25 cellular contexts compared by ENCODE assay signal in the genomic region with DNA sequence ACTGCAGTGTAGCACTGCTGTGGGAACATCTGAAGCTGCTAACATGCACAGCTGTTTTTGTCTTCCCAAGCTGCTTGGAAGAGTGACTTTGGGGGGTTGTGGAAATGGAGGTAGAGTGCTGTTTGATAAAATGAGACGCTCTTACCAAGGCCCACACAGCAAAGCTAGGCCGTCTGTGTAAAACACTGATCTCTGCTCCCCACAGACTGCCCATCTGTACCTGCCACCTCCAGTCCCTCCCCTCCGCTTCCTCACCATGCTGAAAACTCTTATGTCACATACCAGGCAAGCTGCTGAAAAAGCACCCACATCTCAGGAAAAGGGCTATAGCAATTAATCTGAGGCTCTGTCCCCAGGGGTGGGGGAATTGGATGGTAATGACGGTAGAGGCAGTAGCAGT.
"Had no signal": no experiment of that assay in that cellular context is flagged by ENCODE, and none has a peak within 500 bp of the region (broad histone marks: within the 10 kb centered on the region; RNA-seq: fewer than 3 reads in every experiment).

No MANE protein-coding gene starts in this region.

- H3K4me3 ChIP-seq: dorsolateral prefrontal cortex, esophagus muscularis mucosa, gastroesophageal sphincter, heart right ventricle, lower lobe of right lung, prostate gland, sigmoid colon, stomach, thyroid gland, vagina had no signal

- H3K9me3 ChIP-seq: esophagus muscularis mucosa, gastroesophageal sphincter, heart right ventricle, lower lobe of right lung, neutrophil, prostate gland, sigmoid colon, stomach, thyroid gland, vagina had no signal

- DNase-seq: dorsolateral prefrontal cortex; effector CD8-positive, alpha-beta T cell; foreskin keratinocyte; heart right ventricle; hypothalamus; immature natural killer cell; islet precursor cell; kidney glomerular epithelial cell; left ventricle myocardium superior; lower lobe of right lung; naive thymus-derived CD8-positive, alpha-beta T cell; right cardiac atrium; sigmoid colon; stimulated activated CD4-positive, alpha-beta T cell treated with anti-CD3 and anti-CD28 coated beads, Interleukin-2, amount 100 ng/mL, for 24 hours; stimulated activated CD4-positive, alpha-beta T cell treated with anti-CD3 and anti-CD28 coated beads, Interleukin-4, amount 100 ng/mL, for 24 hours; stimulated activated naive CD4-positive, alpha-beta T cell treated with Interleukin-2 at 50 U/mL for 16 hours; stomach; thyroid gland; trophoblast cell had no signal

- H3K27me3 ChIP-seq: esophagus muscularis mucosa, foreskin keratinocyte, gastroesophageal sphincter, neutrophil, sigmoid colon, stomach, thyroid gland, vagina had no signal

- H3K27ac ChIP-seq: dorsolateral prefrontal cortex, esophagus muscularis mucosa, foreskin keratinocyte, gastroesophageal sphincter, heart right ventricle, lower lobe of right lung, neutrophil, prostate gland, sigmoid colon, stomach, thyroid gland, vagina had no signal

- ATAC-seq: foreskin keratinocyte; gastroesophageal sphincter; heart right ventricle; left ventricle myocardium superior; lower lobe of right lung; naive thymus-derived CD8-positive, alpha-beta T cell; right cardiac atrium; stimulated activated effector memory CD8-positive, alpha-beta T cell treated with anti-CD3 and anti-CD28 coated beads, Interleukin-12 subunit alpha, Interleukin-12 subunit beta, amount 100 ng/mL, for 72 hours had no signal
